ENCODE assay signal across 13 cellular contexts in the genomic region with DNA sequence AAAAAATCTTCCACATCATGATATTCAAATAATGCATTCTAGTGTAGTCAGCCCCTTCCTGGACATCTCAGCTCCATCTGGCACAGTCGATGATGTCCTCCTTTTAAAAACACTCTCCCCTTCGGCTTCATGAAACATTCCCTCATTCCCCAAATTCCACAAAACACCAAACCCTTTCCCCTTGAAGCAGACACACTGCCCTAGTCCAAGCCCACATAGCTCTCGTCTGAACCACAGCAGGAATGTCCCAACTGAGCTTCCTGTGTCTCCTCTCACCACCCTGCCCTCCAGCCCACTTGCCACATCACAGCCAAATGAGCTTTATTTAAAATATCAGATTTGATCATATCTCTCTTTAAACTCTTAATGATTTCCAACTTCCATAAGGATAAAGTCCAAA.
DNase-seq lines count a peak whose midpoint lies in the region; ATAC-seq, FAIRE-seq and TF ChIP-seq lines count a peak whose summit lies in the region.
"Had no signal": no experiment of that assay in that cellular context is flagged by ENCODE, and none has a peak within 500 bp of the region (broad histone marks: within the 10 kb centered on the region; RNA-seq: fewer than 3 reads in every experiment).

No MANE protein-coding gene starts in this region.

- peak in 1 of 2 experiments; percentile 69; a peak in 4 of 6 replicates for ATAC-seq in A549
- ATAC-seq in GM19324 (IDR thresholded peaks at IDR 0.05; ENCODE audit: low FRiP score, unreplicated experiment) = no peak

- no peak for TF ChIP-seq EP300 in A549 (IDR thresholded peaks at IDR 0.05)

- no peak for TF ChIP-seq POLR2A in A549 (IDR thresholded peaks at IDR 0.05; ENCODE audit: low read length)

- peak overlapping the region; percentile 45 to 72; a peak in 4 of 6 replicates for H3K27ac ChIP-seq in A549
- H3K27ac ChIP-seq: HL-60 had no signal

- TF ChIP-seq RAD21 in A549 (conservative IDR thresholded peaks at IDR 0.05 in 1 of 2, IDR thresholded peaks at IDR 0.05 in 1 of 2) = no peak

- no peak overlapping the region for H3K4me3 ChIP-seq in A549
- H3K4me3 ChIP-seq in kidney epithelial cell (ENCODE audit: low read depth, low read length) = no peak overlapping the region

- H3K36me3 ChIP-seq in kidney epithelial cell (ENCODE audit: control insufficient read depth, insufficient read depth, low read length) = no peaks in the 10 kb centered on the region

- no peaks in the 10 kb centered on the region for H3K9me3 ChIP-seq in A549

- no peak for TF ChIP-seq CTCF in A549 (IDR thresholded peaks at IDR 0.05)
- TF ChIP-seq CTCF in kidney epithelial cell (IDR thresholded peaks at IDR 0.05; ENCODE audit: insufficient read depth, low read length, poor library complexity, severe bottlenecking) = no peak

- no peak for FAIRE-seq in A549 (lab: Jason Lieb, UNC)
- FAIRE-seq: endothelial cell of umbilical vein had no signal

- POLR2A ChIA-PET in A549 (lab: Yijun Ruan, JAX) = no interaction called here

- WGBS in A549 (ENCODE audit: missing lambda C conversion rate) = 33% methylated on average over 3 of the region's 3 CpGs

- no peaks in the 10 kb centered on the region for H3K27me3 ChIP-seq in kidney epithelial cell (ENCODE audit: control insufficient read depth, insufficient read depth, low read length)

- peaks cover 38% of the 10 kb centered on the region for H3K4me1 ChIP-seq in A549

- 0 out of 3 replicates have a peak overlapping the region, but pooled peaks have one; percentile 58 for H3K4me2 ChIP-seq in A549

- CTCF ChIA-PET in A549 (lab: Yijun Ruan, JAX) = interaction anchor here (1.4 kb wide), 1 partner anchor 21 kb away, joined by 4 read pairs; no protein-coding TSS in a partner anchor

- DNase-seq in A549 (ENCODE audit: low read depth in 1 of 2, low spot score in 1 of 2) (peak in 1 of 2 experiments; percentile 13), HS-27A (ENCODE audit: low read depth) (peak; percentile 98), astrocyte of the hippocampus (ENCODE audit: low read depth, low spot score) (peak; percentile 95), kidney epithelial cell (ENCODE audit: low read depth) (peak; percentile 62), globus pallidus (ENCODE audit: low spot score) (no peak), occipital lobe (lab: John Stamatoyannopoulos, UW) (no peak), SIG-M5 treated with dmso at 0.1 percent for 504 hours (lab: John Stamatoyannopoulos, UW; ENCODE audit: unreplicated experiment) (no peak)
- DNase-seq: CD4-positive, CD25-positive, alpha-beta regulatory T cell; NCI-H2227 treated with DMSO at 0.1 percent for 48 hours; stimulated activated CD4-positive, alpha-beta T cell treated with anti-CD3 and anti-CD28 coated beads, Interleukin-4, amount 100 ng/mL, for 4 hours had no signal

TF ChIP-seq in A549, 52 proteins besides CTCF, POLR2A, EP300 and RAD21:
- TF ChIP-seq MYC (IDR thresholded peaks at IDR 0.05; ENCODE audit: borderline replicate concordance, low read length) (no peak), POLR2AphosphoS2 (conservative IDR thresholded peaks at IDR 0.05; ENCODE audit: low read length) (no peak), MAZ (IDR thresholded peaks at IDR 0.05; ENCODE audit: borderline replicate concordance, low read depth, low read length) (no peak), NFE2L2 (conservative IDR thresholded peaks at IDR 0.05; ENCODE audit: low read length) (no peak), MAFK (IDR thresholded peaks at IDR 0.05; ENCODE audit: partially characterized antibody) (no peak), EHF (CRISPR knock-in tag; IDR thresholded peaks at IDR 0.05) (no peak), TP53 (CRISPR knock-in tag; IDR thresholded peaks at IDR 0.05) (no peak), HOXB13 (CRISPR knock-in tag; IDR thresholded peaks at IDR 0.05; ENCODE audit: low read depth) (no peak), HDAC2 (IDR thresholded peaks at IDR 0.05) (no peak)
- TF ChIP-seq, protein P1, sequence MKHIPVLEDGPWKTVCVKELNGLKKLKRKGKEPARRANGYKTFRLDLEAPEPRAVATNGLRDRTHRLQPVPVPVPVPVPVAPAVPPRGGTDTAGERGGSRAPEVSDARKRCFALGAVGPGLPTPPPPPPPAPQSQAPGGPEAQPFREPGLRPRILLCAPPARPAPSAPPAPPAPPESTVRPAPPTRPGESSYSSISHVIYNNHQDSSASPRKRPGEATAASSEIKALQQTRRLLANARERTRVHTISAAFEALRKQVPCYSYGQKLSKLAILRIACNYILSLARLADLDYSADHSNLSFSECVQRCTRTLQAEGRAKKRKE (CRISPR knock-in tag; IDR thresholded peaks at IDR 0.05; ENCODE audit: low read depth) = no peak
- TF ChIP-seq, protein P2, sequence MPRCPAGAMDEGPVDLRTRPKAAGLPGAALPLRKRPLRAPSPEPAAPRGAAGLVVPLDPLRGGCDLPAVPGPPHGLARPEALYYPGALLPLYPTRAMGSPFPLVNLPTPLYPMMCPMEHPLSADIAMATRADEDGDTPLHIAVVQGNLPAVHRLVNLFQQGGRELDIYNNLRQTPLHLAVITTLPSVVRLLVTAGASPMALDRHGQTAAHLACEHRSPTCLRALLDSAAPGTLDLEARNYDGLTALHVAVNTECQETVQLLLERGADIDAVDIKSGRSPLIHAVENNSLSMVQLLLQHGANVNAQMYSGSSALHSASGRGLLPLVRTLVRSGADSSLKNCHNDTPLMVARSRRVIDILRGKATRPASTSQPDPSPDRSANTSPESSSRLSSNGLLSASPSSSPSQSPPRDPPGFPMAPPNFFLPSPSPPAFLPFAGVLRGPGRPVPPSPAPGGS (IDR thresholded peaks at IDR 0.05) = no peak

Comparison
In these comparisons a context has a peak if more than half of its experiments do, and no peak if none do; other contexts are left out.
1. DNase-seq: peak in HS-27A (single experiment), astrocyte of the hippocampus (single experiment) and kidney epithelial cell (single experiment); none in globus pallidus (single experiment), occipital lobe (single experiment) and SIG-M5 treated with dmso at 0.1 percent for 504 hours (single experiment).